Comparison of ENCODE assay signal across 8 cellular contexts in genomic region chr15:101242160-101242998, GRCh38. TPM values are rescaled to one million over a fixed set of nuclear protein-coding genes. Genes with fewer than 3 reads are reported as not detected.
A peak's percentile ranks its signal among the peaks of the same experiment; 100 is the strongest.
DNase-seq lines count a peak whose midpoint lies in the region; ATAC-seq and TF ChIP-seq lines count a peak whose summit lies in the region.

No MANE protein-coding gene starts in this region.

- H3K27me3 ChIP-seq in upper lobe of left lung, result no peaks in the 10 kb centered on the region

- H3K4me3 ChIP-seq in upper lobe of left lung, result peak overlapping the region in 2 of 4 donors; percentile 1 to 7

- H3K36me3 Mint-ChIP-seq in HFFc6 (ENCODE audit: low read depth), result peaks cover 7% of the 10 kb centered on the region; the same call in 1 of the 2 replicates

- H3K4me1 ChIP-seq in upper lobe of left lung, result peaks cover 79 to 95% (median 85%) of the 10 kb centered on the region in 4 donors

- peak; percentile 30 for DNase-seq in HFFc6
- DNase-seq in NK-92 treated with Interleukin-12 subunit alpha and Interleukin-12 subunit beta, amount 100 ng/mL, for 24 hours (lab: John Stamatoyannopoulos, UW), result peak; percentile 78
- DNase-seq in activated T-helper 9 cell treated with anti-CD3 and anti-CD28 coated beads, Interleukin-2, amount 50 U/mL, for 16 hours (ENCODE audit: low read depth), result peak; percentile 18
- peak; percentile 15 for DNase-seq in islet precursor cell
- DNase-seq in upper lobe of left lung, result peak in 1 of 2 donors; percentile 66
- DNase-seq in NCI-H510A treated with DMSO at 0.1 percent for 48 hours (lab: John Stamatoyannopoulos, UW), result no peak
- DNase-seq in iPS-NIHi7 (ENCODE audit: extremely low spot score), result no peak

- no peaks in the 10 kb centered on the region; the same call in 1 of the 2 replicates for H3K27me3 Mint-ChIP-seq in HFFc6 (ENCODE audit: insufficient read depth)

- peaks cover 71% of the 10 kb centered on the region for H3K4me1 Mint-ChIP-seq in HFFc6 (ENCODE audit: low read depth)

- 28 to 40% methylated on average over 11 to 12 of the region's 12 CpGs for WGBS in upper lobe of left lung, 2 donors

- ATAC-seq in GM18498 (IDR thresholded peaks at IDR 0.05; ENCODE audit: unreplicated experiment), result peak; percentile 71
- peak; percentile 63 to 74 for ATAC-seq in upper lobe of left lung (ENCODE audit: low FRiP score in 2 of 2)

- H3K4me3 Mint-ChIP-seq in HFFc6, result no peak overlapping the region; the same call in 1 of the 2 replicates

- H3K9me3 Mint-ChIP-seq in HFFc6, result no peaks in the 10 kb centered on the region

- no peak for TF ChIP-seq POLR2A in upper lobe of left lung (IDR thresholded peaks at IDR 0.05)

- H3K36me3 ChIP-seq in upper lobe of left lung, result no peaks in the 10 kb centered on the region

- no peak for TF ChIP-seq CTCF in HFFc6 (IDR thresholded peaks at IDR 0.05)
- no peak for TF ChIP-seq CTCF in upper lobe of left lung (IDR thresholded peaks at IDR 0.05)

- H3K27ac ChIP-seq in upper lobe of left lung, result peak overlapping the region; percentile 37 to 81 (median 72)

- TF ChIP-seq EP300 in upper lobe of left lung (IDR thresholded peaks at IDR 0.05), result no peak

- H3K27ac Mint-ChIP-seq in HFFc6, result peak overlapping the region; percentile 73

- no peaks in the 10 kb centered on the region for H3K9me3 ChIP-seq in upper lobe of left lung

RNA-seq across cellular contexts. Expression of gene CHSY1, which starts 9.5 kb away (rescaled TPM):
- 10 to 100 TPM; 29.2 to 44.2 (median 40.0) TPM for total RNA-seq in HFFc6 (2021; fragmentation: NEBNext Ultra II Directional; extraction: Animal tissue kit (Norgen Biotek cat#: 25700))
- total RNA-seq in upper lobe of left lung, result 10 to 100 TPM; 12.4 to 38.3 (median 23.7) TPM

RNA-seq across cellular contexts. Expression of gene SELENOS, which starts 34.9 kb away (rescaled TPM):
- total RNA-seq in HFFc6 (2021; fragmentation: NEBNext Ultra II Directional; extraction: Animal tissue kit (Norgen Biotek cat#: 25700)), result 10 to 100 TPM; 73.1 to 83.1 (median 80.0) TPM
- total RNA-seq in upper lobe of left lung, result 100 to 1,000 TPM in 2 of 6 donors, 10 to 100 TPM in 4; 48.2 to 106 (median 78.2) TPM

RNA-seq across cellular contexts. Expression of gene SNRPA1, which starts 52.7 kb away (rescaled TPM):
- total RNA-seq in HFFc6 (2021; fragmentation: NEBNext Ultra II Directional; extraction: Animal tissue kit (Norgen Biotek cat#: 25700)), result 10 to 100 TPM; 54.9 to 78.8 (median 64.5) TPM
- 10 to 100 TPM; 32.1 to 53.4 (median 40.2) TPM for total RNA-seq in upper lobe of left lung

Comparison
In these comparisons a context has a peak if more than half of its experiments do, and no peak if none do; other contexts are left out.
1. DNase-seq: peak in HFFc6 (single experiment), NK-92 treated with Interleukin-12 subunit alpha and Interleukin-12 subunit beta, amount 100 ng/mL, for 24 hours (single experiment), activated T-helper 9 cell treated with anti-CD3 and anti-CD28 coated beads, Interleukin-2, amount 50 U/mL, for 16 hours (single experiment) and islet precursor cell (single experiment); none in NCI-H510A treated with DMSO at 0.1 percent for 48 hours (single experiment) and iPS-NIHi7 (single experiment).